16 cellular contexts compared by ENCODE assay signal in the genomic region with DNA sequence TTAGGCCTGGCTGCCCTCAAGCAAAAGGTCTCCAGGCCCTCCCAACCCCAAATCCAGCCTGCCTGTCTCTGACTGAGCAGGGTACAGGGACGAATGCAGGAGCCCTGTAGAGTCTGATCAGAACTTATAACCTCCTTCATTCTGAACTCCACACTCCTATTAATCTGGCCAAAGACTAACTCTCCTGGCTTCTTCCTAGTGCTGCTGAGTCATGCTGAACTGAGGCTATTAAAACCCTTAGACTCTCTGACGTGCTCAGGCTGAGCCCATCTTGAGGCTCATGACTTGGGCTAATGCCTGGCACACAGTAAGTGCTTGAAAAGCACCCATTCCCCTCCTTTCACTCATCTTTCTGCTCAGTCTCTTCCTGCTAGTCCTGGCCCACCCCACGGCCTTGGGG.
DNase-seq lines count a peak whose midpoint lies in the region; ATAC-seq, FAIRE-seq and TF ChIP-seq lines count a peak whose summit lies in the region.
"Had no signal": no experiment of that assay in that cellular context is flagged by ENCODE, and none has a peak within 500 bp of the region (broad histone marks: within the 10 kb centered on the region; RNA-seq: fewer than 3 reads in every experiment).

No MANE protein-coding gene starts in this region.

- H4K8ac ChIP-seq in H1 (ENCODE audit: extremely low read depth, insufficient read depth, low read length), result no peak overlapping the region

- TF ChIP-seq CTCF in MCF 10A (IDR thresholded peaks at IDR 0.05; ENCODE audit: unreplicated experiment) (no peak), breast epithelium (IDR thresholded peaks at IDR 0.05) (no peak), Panc1 (IDR thresholded peaks at IDR 0.05) (no peak), H1 (IDR thresholded peaks at IDR 0.05; ENCODE audit: control extremely low read depth in 1 of 3, insufficient read depth in 1 of 3, low read depth in 1 of 3, low read length in 3 of 3) (no peak), BE2C (IDR thresholded peaks at IDR 0.05; ENCODE audit: low read depth, low read length) (no peak)

- H3K4me3 ChIP-seq in breast epithelium (no peak overlapping the region), Panc1 (ENCODE audit: low read depth in 2 of 2, low read length in 2 of 2) (no peak overlapping the region), H1 (ENCODE audit: extremely low read depth in 1 of 4, insufficient read depth in 2 of 4, low read depth in 3 of 4, low read length in 4 of 4) (no peak overlapping the region), BE2C (ENCODE audit: low read depth, low read length) (no peak overlapping the region)
- H3K4me3 ChIP-seq: SJCRH30 had no signal

- BruUV-seq in MCF 10A (replicated peaks; lab: Mats Ljungman, UMichigan) (no TSS peak), Panc1 (replicated peaks; lab: Mats Ljungman, UMichigan) (no TSS peak)

- FAIRE-seq in H1 (lab: Jason Lieb, UNC), result no peak
- FAIRE-seq: GM19239, urothelium cell line had no signal

- intact Hi-C loops in MCF 10A (cut with micrococcal nuclease) (no loop called here), breast epithelium (cut with DNase I; ENCODE audit: low total_unique reads) (no loop called here), Panc1 (cut with micrococcal nuclease; ENCODE audit: unreplicated experiment) (no loop called here)

- no peak overlapping the region for H3K4me2 ChIP-seq in H1 (ENCODE audit: insufficient read depth in 1 of 2, low read depth in 2 of 2, low read length in 2 of 2)

- H3K79me1 ChIP-seq in H1 (ENCODE audit: low read depth, low read length), result no peaks in the 10 kb centered on the region

- no peak overlapping the region for H2BK20ac ChIP-seq in H1 (ENCODE audit: low read length)

- no peak for TF ChIP-seq RAD21 in H1 (IDR thresholded peaks at IDR 0.05 in 1 of 2, conservative IDR thresholded peaks at IDR 0.05 in 1 of 2; ENCODE audit: low read depth in 2 of 2, low read length in 2 of 2)

- no peak overlapping the region for H3K56ac ChIP-seq in H1 (replicated peaks; ENCODE audit: insufficient read length, low read depth, low read length)

- H3K9me3 ChIP-seq in breast epithelium (no peaks in the 10 kb centered on the region), Panc1 (ENCODE audit: control insufficient read depth, insufficient read depth, low read depth, low read length) (no peaks in the 10 kb centered on the region), H1 (ENCODE audit: insufficient read depth in 2 of 2, low read depth in 1 of 2, low read length in 1 of 2) (no peaks in the 10 kb centered on the region), BE2C (no peaks in the 10 kb centered on the region)
- H3K9me3 ChIP-seq: SJCRH30 had no signal

- no peaks in the 10 kb centered on the region for H3K4me1 Mint-ChIP-seq in MCF 10A (ENCODE audit: insufficient read depth, unreplicated experiment)
- H3K4me1 Mint-ChIP-seq in stimulated activated naive B cell treated with anti-CD40 and anti-IgM and Interleukin-4, amounts not matched to agents 10 μg/mL and 1 μg/mL and 100 μg/mL, for 72 hours, result peaks cover 24 to 47% of the 10 kb centered on the region in 2 donors

- 82% methylated on average over 3 of the region's 3 CpGs; no CpG with 5 or more reads in 1 of the 2 experiments for WGBS in H1 (ENCODE audit: extremely low coverage in 1 of 2, insufficient coverage in 1 of 2, insufficient read length in 1 of 2, insufficient replicate concordance in 2 of 2, low coverage in 1 of 2, low lambda C conversion rate in 2 of 2, missing lambda C conversion rate in 1 of 2), 2 experiments

- H3K9me3 Mint-ChIP-seq in MCF 10A (ENCODE audit: unreplicated experiment), result no peaks in the 10 kb centered on the region
- H3K9me3 Mint-ChIP-seq in stimulated activated naive B cell treated with anti-CD40 and anti-IgM and Interleukin-4, amounts not matched to agents 10 μg/mL and 1 μg/mL and 100 μg/mL, for 72 hours, result no peaks in the 10 kb centered on the region

- H3K27ac Mint-ChIP-seq in MCF 10A (ENCODE audit: low read depth, unreplicated experiment), result no peak overlapping the region
- peak overlapping the region; percentile 32 for H3K27ac Mint-ChIP-seq in stimulated activated naive B cell treated with anti-CD40 and anti-IgM and Interleukin-4, amounts not matched to agents 10 μg/mL and 1 μg/mL and 100 μg/mL, for 72 hours

- H4K5ac ChIP-seq in H1 (ENCODE audit: insufficient read length, low read depth, low read length), result no peak overlapping the region

- no peak overlapping the region for H2BK15ac ChIP-seq in H1 (ENCODE audit: low read length)

- TF ChIP-seq EP300 in H1 (IDR thresholded peaks at IDR 0.05; ENCODE audit: borderline replicate concordance in 1 of 2, low read depth in 2 of 2, low read length in 2 of 2), result no peak

- no peaks in the 10 kb centered on the region; the same call in 1 of the 2 replicates for H3K23me2 ChIP-seq in H1 (ENCODE audit: low read depth, low read length)

- no peak overlapping the region for H2AFZ ChIP-seq in H1 (ENCODE audit: low read length)

- no peak overlapping the region for H3K4ac ChIP-seq in H1 (replicated peaks; ENCODE audit: insufficient read length, low read depth, low read length)

- CTCF ChIA-PET in MCF 10A (lab: Yijun Ruan, JAX), result no interaction called here
- CTCF ChIA-PET in Panc1 (lab: Charles Lee), result no interaction called here
- CTCF ChIA-PET in H1 (lab: Charles Lee; ENCODE audit: partially characterized antibody), result interaction anchor here (1.0 to 2.0 kb wide), 3 partner anchors 10 to 19 kb away, joined by 4 to 7 read pairs (median 6); no protein-coding TSS in a partner anchor

- H3K36me3 ChIP-seq in breast epithelium (no peaks in the 10 kb centered on the region), Panc1 (ENCODE audit: control insufficient read depth, insufficient read depth, low read length) (no peaks in the 10 kb centered on the region), H1 (ENCODE audit: control insufficient read depth in 2 of 4, insufficient read depth in 4 of 4, low read length in 3 of 4) (peaks cover 7 to 26% (median 12%) of the 10 kb centered on the region in 4 experiments), BE2C (peaks cover 7% of the 10 kb centered on the region)
- H3K36me3 ChIP-seq: SJCRH30 had no signal

- in situ Hi-C loops in Panc1 (cut with HindIII; ENCODE audit: low pct_unique_long_range_greater_than_20kb, low sequenced_read_pairs), result no loop called here

- H2AK5ac ChIP-seq in H1 (ENCODE audit: low read depth, low read length), result no peak overlapping the region

- no peaks in the 10 kb centered on the region for H4K20me1 ChIP-seq in H1 (replicated peaks in 1 of 2; ENCODE audit: control insufficient read depth in 1 of 2, insufficient read depth in 2 of 2, low read length in 2 of 2)

- H2BK12ac ChIP-seq in H1 (ENCODE audit: low read depth, low read length), result no peak overlapping the region

- 0 out of 2 replicates have a peak, but pooled peaks have one; percentile 29 for ATAC-seq in Panc1
- no peak for ATAC-seq in stimulated activated naive B cell treated with anti-CD40 and anti-IgM and Interleukin-4, amounts not matched to agents 10 μg/mL and 1 μg/mL and 100 μg/mL, for 72 hours (replicated peaks)
- ATAC-seq in GM18511 (IDR thresholded peaks at IDR 0.05; ENCODE audit: unreplicated experiment), result no peak
- no peak for ATAC-seq in HG03025 (IDR thresholded peaks at IDR 0.05; ENCODE audit: low FRiP score, unreplicated experiment)

- no peaks in the 10 kb centered on the region for H3K27me3 ChIP-seq in breast epithelium
- no peaks in the 10 kb centered on the region for H3K27me3 ChIP-seq in Panc1 (ENCODE audit: control insufficient read depth, insufficient read depth, low read length)
- no peaks in the 10 kb centered on the region for H3K27me3 ChIP-seq in H1 (replicated peaks in 1 of 4; ENCODE audit: control insufficient read depth in 3 of 4, extremely low read depth in 1 of 4, insufficient read depth in 3 of 4, low read length in 3 of 4)
- H3K27me3 ChIP-seq in BE2C, result no peaks in the 10 kb centered on the region

- no peaks in the 10 kb centered on the region for H3K27me3 Mint-ChIP-seq in MCF 10A (ENCODE audit: insufficient read depth, unreplicated experiment)
- H3K27me3 Mint-ChIP-seq in stimulated activated naive B cell treated with anti-CD40 and anti-IgM and Interleukin-4, amounts not matched to agents 10 μg/mL and 1 μg/mL and 100 μg/mL, for 72 hours, result no peaks in the 10 kb centered on the region

- H3K36me3 Mint-ChIP-seq in MCF 10A (ENCODE audit: insufficient read depth, unreplicated experiment), result no peaks in the 10 kb centered on the region
- peaks cover 79 to 80% of the 10 kb centered on the region in 2 donors for H3K36me3 Mint-ChIP-seq in stimulated activated naive B cell treated with anti-CD40 and anti-IgM and Interleukin-4, amounts not matched to agents 10 μg/mL and 1 μg/mL and 100 μg/mL, for 72 hours

- H3K18ac ChIP-seq in H1 (ENCODE audit: extremely low read depth, low read length), result no peak overlapping the region

- no peak overlapping the region for H3K23ac ChIP-seq in H1 (ENCODE audit: insufficient read length)

- no peak overlapping the region for H3K4me3 Mint-ChIP-seq in MCF 10A (ENCODE audit: unreplicated experiment)
- H3K4me3 Mint-ChIP-seq in stimulated activated naive B cell treated with anti-CD40 and anti-IgM and Interleukin-4, amounts not matched to agents 10 μg/mL and 1 μg/mL and 100 μg/mL, for 72 hours, result no peak overlapping the region

- no peaks in the 10 kb centered on the region for H3K79me2 ChIP-seq in H1 (ENCODE audit: control insufficient read depth in 1 of 2, insufficient read depth in 2 of 2, low read length in 2 of 2)

- DNase-seq in MCF 10A (ENCODE audit: unreplicated experiment) (peak; percentile 3), breast epithelium (ENCODE audit: low spot score in 2 of 2) (no peak), Panc1 (ENCODE audit: low read depth, low spot score) (no peak), H1 (ENCODE audit: low read depth in 1 of 2, low spot score in 2 of 2) (no peak), BE2C (no peak)
- no peak for DNase-seq in stimulated activated naive B cell treated with anti-CD40 and anti-IgM and Interleukin-4, amounts not matched to agents 10 μg/mL and 1 μg/mL and 100 μg/mL, for 72 hours
- DNase-seq: activated CD8-positive, alpha-beta memory T cell treated with anti-CD3 and anti-CD28 coated beads, Interleukin-2, amount 50 U/mL, for 4 hours; DMS79; effector CD4-positive, alpha-beta T cell; KG1; NCI-H69; SJCRH30 had no signal

- no peak overlapping the region for H3K9ac ChIP-seq in H1 (replicated peaks in 1 of 4; ENCODE audit: extremely low read depth in 1 of 4, low read depth in 3 of 4, low read length in 3 of 4)

- H2BK5ac ChIP-seq in H1 (ENCODE audit: low read depth, low read length), result no peak overlapping the region; the same call in 1 of the 2 replicates

- no peak overlapping the region for H2BK120ac ChIP-seq in H1 (replicated peaks; ENCODE audit: low read depth, low read length)

- no peak overlapping the region for H3K14ac ChIP-seq in H1 (ENCODE audit: insufficient read length)

- H4K91ac ChIP-seq in H1 (replicated peaks; ENCODE audit: insufficient read length, low read length), result no peak overlapping the region

- H3K27ac ChIP-seq in breast epithelium (no peak overlapping the region), Panc1 (ENCODE audit: low read length) (no peak overlapping the region), H1 (ENCODE audit: low read depth, low read length) (peak overlapping the region; percentile 21; the same call in 1 of the 2 replicates)
- H3K27ac ChIP-seq: SJCRH30 had no signal

- POLR2A ChIA-PET in MCF 10A (lab: Yijun Ruan, JAX), result no interaction called here
- POLR2A ChIA-PET in Panc1 (lab: Charles Lee), result no interaction called here
- POLR2A ChIA-PET in H1 (lab: Charles Lee; ENCODE audit: partially characterized antibody), result no interaction called here

- TF ChIP-seq POLR2A in breast epithelium (IDR thresholded peaks at IDR 0.05) (no peak), H1 (IDR thresholded peaks at IDR 0.05; ENCODE audit: control extremely low read depth in 1 of 2, low read depth in 2 of 2, low read length in 2 of 2) (no peak)

- H3K4me1 ChIP-seq in breast epithelium, result no peaks in the 10 kb centered on the region
- H3K4me1 ChIP-seq in Panc1 (ENCODE audit: control insufficient read depth, insufficient read depth, low read length), result no peaks in the 10 kb centered on the region
- no peaks in the 10 kb centered on the region for H3K4me1 ChIP-seq in H1 (replicated peaks in 1 of 4; ENCODE audit: control insufficient read depth in 3 of 4, insufficient read depth in 4 of 4, low read length in 3 of 4)
- no peaks in the 10 kb centered on the region for H3K4me1 ChIP-seq in BE2C
- H3K4me1 ChIP-seq: SJCRH30 had no signal
